In the genomic region with DNA sequence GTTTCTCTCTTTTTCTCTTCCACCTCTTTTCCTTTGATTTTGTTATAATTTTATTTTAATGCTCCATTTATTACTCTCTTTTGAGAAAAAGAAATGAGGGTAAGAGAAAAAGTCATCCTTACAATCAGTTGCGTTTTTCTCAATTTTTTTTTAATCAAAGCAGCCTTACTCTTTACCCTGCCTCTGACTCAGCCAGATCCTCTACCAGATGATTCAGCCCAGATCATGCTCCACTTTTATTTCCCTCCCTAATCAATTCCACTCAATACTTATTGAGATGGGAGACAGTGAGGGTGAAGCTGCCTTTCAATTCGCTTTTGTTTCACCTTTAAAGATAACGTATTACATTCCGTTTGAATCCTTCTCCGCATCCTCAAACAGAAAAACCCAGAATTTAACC, we compare ENCODE assay signal across 32 cellular contexts.
"Had no signal": no experiment of that assay in that cellular context is flagged by ENCODE, and none has a peak within 500 bp of the region (broad histone marks: within the 10 kb centered on the region; RNA-seq: fewer than 3 reads in every experiment).

No MANE protein-coding gene starts in this region.

- H3K27me3 Mint-ChIP-seq: activated CD4-positive, alpha-beta memory T cell treated with anti-CD3 and anti-CD28 coated beads, Interleukin-2, amount 10 ng/mL, durations not matched to agents 7 days and 5 days; activated CD4-positive, alpha-beta T cell treated with anti-CD3 and anti-CD28 coated beads for 36 hours; activated CD4-positive, alpha-beta T cell treated with anti-CD3 and anti-CD28 coated beads, Interleukin-2, amount 10 ng/mL, durations not matched to agents 24 days and 14 days; activated naive CD4-positive, alpha-beta T cell treated with anti-CD3 and anti-CD28 coated beads, Interleukin-2, amount 10 ng/mL, durations not matched to agents 7 days and 5 days; activated T-cell treated with anti-CD3 and anti-CD28 coated beads, Interleukin-2, amount 50 U/mL, for 24 hours; central memory CD8-positive, alpha-beta T cell; dendritic cell treated with granulocyte-macrophage colony-stimulating factor and Interleukin-4, amounts not matched to agents 40 ng/mL and 50 ng/mL, for 4 days; effector memory CD8-positive, alpha-beta T cell had no signal

- H2AFZ ChIP-seq: hepatocyte had no signal

- H3K27ac Mint-ChIP-seq: activated CD4-positive, alpha-beta memory T cell treated with anti-CD3 and anti-CD28 coated beads, Interleukin-2, amount 10 ng/mL, durations not matched to agents 7 days and 5 days; activated CD4-positive, alpha-beta T cell treated with anti-CD3 and anti-CD28 coated beads for 36 hours; activated CD4-positive, alpha-beta T cell treated with anti-CD3 and anti-CD28 coated beads, Interleukin-2, amount 10 ng/mL, durations not matched to agents 24 days and 14 days; activated naive CD4-positive, alpha-beta T cell treated with anti-CD3 and anti-CD28 coated beads, Interleukin-2, amount 10 ng/mL, durations not matched to agents 7 days and 5 days; activated naive CD4-positive, alpha-beta T cell treated with anti-CD3 and anti-CD28 coated beads, Interleukin-2, amount 50 U/mL, for 72 hours; activated naive CD8-positive, alpha-beta T cell treated with anti-CD3 and anti-CD28 coated beads, Interleukin-2, amount 10 ng/mL, durations not matched to agents 7 days and 5 days; activated T-cell treated with anti-CD3 and anti-CD28 coated beads, Interleukin-2, amount 50 U/mL, for 24 hours; activated T-cell treated with anti-CD3 and anti-CD28 coated beads, Interleukin-2, amount 50 U/mL, for 72 hours; dendritic cell treated with granulocyte-macrophage colony-stimulating factor and Interleukin-4, amounts not matched to agents 40 ng/mL and 50 ng/mL, for 4 days; effector memory CD8-positive, alpha-beta T cell; T-helper 17 cell; T-helper 2 cell treated with Interferon-gamma antibody and Interleukin-4, amounts not matched to agents 5 μg/mL and 100 μg/mL, for 36 hours had no signal

- H3K27ac ChIP-seq: brain microvascular endothelial cell, coronary artery, dorsolateral prefrontal cortex, esophagus muscularis mucosa, heart left ventricle, hepatocyte had no signal

- H3K4me3 ChIP-seq: coronary artery, dorsolateral prefrontal cortex, esophagus muscularis mucosa, heart left ventricle, hepatocyte had no signal

- H3K79me2 ChIP-seq: hepatocyte had no signal

- H3K9me3 ChIP-seq: esophagus muscularis mucosa, heart left ventricle had no signal

- H3K4me1 Mint-ChIP-seq: activated CD4-positive, alpha-beta memory T cell treated with anti-CD3 and anti-CD28 coated beads, Interleukin-2, amount 10 ng/mL, durations not matched to agents 7 days and 5 days; activated CD4-positive, alpha-beta T cell treated with anti-CD3 and anti-CD28 coated beads for 36 hours; activated CD4-positive, alpha-beta T cell treated with anti-CD3 and anti-CD28 coated beads, Interleukin-2, amount 10 ng/mL, durations not matched to agents 24 days and 14 days; activated naive CD4-positive, alpha-beta T cell treated with anti-CD3 and anti-CD28 coated beads, Interleukin-2, amount 10 ng/mL, durations not matched to agents 7 days and 5 days; activated naive CD8-positive, alpha-beta T cell treated with anti-CD3 and anti-CD28 coated beads, Interleukin-2, amount 10 ng/mL, durations not matched to agents 7 days and 5 days; central memory CD8-positive, alpha-beta T cell; T-helper 17 cell had no signal

- H3K4me2 ChIP-seq: hepatocyte had no signal

- H3K36me3 ChIP-seq: brain microvascular endothelial cell, esophagus muscularis mucosa, heart left ventricle had no signal

- H3K27me3 ChIP-seq: brain microvascular endothelial cell, dorsolateral prefrontal cortex, esophagus muscularis mucosa, heart left ventricle, hepatocyte had no signal

- ATAC-seq: activated CD4-positive, alpha-beta T cell treated with anti-CD3 and anti-CD28 coated beads for 36 hours; activated naive CD4-positive, alpha-beta T cell treated with anti-CD3 and anti-CD28 coated beads, Interleukin-2, amount 50 U/mL, for 72 hours; activated T-cell treated with anti-CD3 and anti-CD28 coated beads, Interleukin-2, amount 50 U/mL, for 72 hours; effector memory CD8-positive, alpha-beta T cell; heart left ventricle; T-helper 17 cell had no signal

- H3K4me1 ChIP-seq: esophagus muscularis mucosa, heart left ventricle had no signal

- DNase-seq: activated CD4-positive, alpha-beta memory T cell treated with anti-CD3 and anti-CD28 coated beads, Interleukin-2, amount 10 ng/mL, durations not matched to agents 7 days and 5 days; activated CD4-positive, alpha-beta T cell treated with anti-CD3 and anti-CD28 coated beads for 36 hours; activated CD4-positive, alpha-beta T cell treated with anti-CD3 and anti-CD28 coated beads, Interleukin-2, amount 10 ng/mL, durations not matched to agents 24 days and 14 days; activated CD4-positive, CD25-positive, alpha-beta regulatory T cell; activated CD4-positive, CD25-positive, alpha-beta regulatory T cell treated with anti-CD3 and anti-CD28 coated beads, Interleukin-2, amount 50 U/mL, for 72 hours; activated CD8-positive, alpha-beta memory T cell treated with anti-CD3 and anti-CD28 coated beads, Interleukin-2, amount 50 U/mL, for 48 hours; activated gamma-delta T cell; activated naive CD4-positive, alpha-beta T cell; activated naive CD4-positive, alpha-beta T cell treated with anti-CD3 and anti-CD28 coated beads, Interleukin-2, amount 10 ng/mL, durations not matched to agents 7 days and 5 days; activated naive CD8-positive, alpha-beta T cell treated with anti-CD3 and anti-CD28 coated beads, Interleukin-2, amount 10 ng/mL, durations not matched to agents 7 days and 5 days; activated T-cell treated with anti-CD3 and anti-CD28 coated beads for 4 hours; activated T-cell treated with anti-CD3 and anti-CD28 coated beads, Interleukin-2, amount 50 U/mL, for 24 hours; activated T-cell treated with anti-CD3 and anti-CD28 coated beads, Interleukin-2, amount 50 U/mL, for 72 hours; amniotic stem cell; anterior cingulate cortex; brain microvascular endothelial cell; dorsolateral prefrontal cortex; effector CD4-positive, alpha-beta T cell; effector memory CD8-positive, alpha-beta T cell; erythroblast; glutamatergic neuron; heart left ventricle; T-helper 1 cell; T-helper 17 cell; T1000 had no signal

- H3K4me3 Mint-ChIP-seq: activated CD4-positive, alpha-beta memory T cell treated with anti-CD3 and anti-CD28 coated beads, Interleukin-2, amount 10 ng/mL, durations not matched to agents 7 days and 5 days; activated CD4-positive, alpha-beta T cell treated with anti-CD3 and anti-CD28 coated beads for 36 hours; activated CD4-positive, alpha-beta T cell treated with anti-CD3 and anti-CD28 coated beads, Interleukin-2, amount 10 ng/mL, durations not matched to agents 24 days and 14 days; activated naive CD4-positive, alpha-beta T cell treated with anti-CD3 and anti-CD28 coated beads, Interleukin-2, amount 10 ng/mL, durations not matched to agents 7 days and 5 days; activated naive CD8-positive, alpha-beta T cell treated with anti-CD3 and anti-CD28 coated beads, Interleukin-2, amount 10 ng/mL, durations not matched to agents 7 days and 5 days; activated T-cell treated with anti-CD3 and anti-CD28 coated beads, Interleukin-2, amount 50 U/mL, for 24 hours; activated T-cell treated with anti-CD3 and anti-CD28 coated beads, Interleukin-2, amount 50 U/mL, for 72 hours; central memory CD8-positive, alpha-beta T cell; dendritic cell treated with granulocyte-macrophage colony-stimulating factor and Interleukin-4, amounts not matched to agents 40 ng/mL and 50 ng/mL, for 4 days; effector memory CD8-positive, alpha-beta T cell; T-helper 17 cell; T-helper 2 cell treated with Interferon-gamma antibody and Interleukin-4, amounts not matched to agents 5 μg/mL and 100 μg/mL, for 36 hours had no signal

- H3K36me3 Mint-ChIP-seq: activated naive CD4-positive, alpha-beta T cell treated with anti-CD3 and anti-CD28 coated beads, Interleukin-2, amount 10 ng/mL, durations not matched to agents 7 days and 5 days; activated naive CD4-positive, alpha-beta T cell treated with anti-CD3 and anti-CD28 coated beads, Interleukin-2, amount 50 U/mL, for 72 hours; activated naive CD8-positive, alpha-beta T cell treated with anti-CD3 and anti-CD28 coated beads, Interleukin-2, amount 10 ng/mL, durations not matched to agents 7 days and 5 days had no signal

- H3K9me3 Mint-ChIP-seq: activated CD4-positive, alpha-beta memory T cell treated with anti-CD3 and anti-CD28 coated beads, Interleukin-2, amount 10 ng/mL, durations not matched to agents 7 days and 5 days; activated CD4-positive, alpha-beta T cell treated with anti-CD3 and anti-CD28 coated beads, Interleukin-2, amount 10 ng/mL, durations not matched to agents 24 days and 14 days; activated naive CD4-positive, alpha-beta T cell treated with anti-CD3 and anti-CD28 coated beads, Interleukin-2, amount 10 ng/mL, durations not matched to agents 7 days and 5 days; activated naive CD8-positive, alpha-beta T cell treated with anti-CD3 and anti-CD28 coated beads, Interleukin-2, amount 10 ng/mL, durations not matched to agents 7 days and 5 days; dendritic cell treated with granulocyte-macrophage colony-stimulating factor and Interleukin-4, amounts not matched to agents 40 ng/mL and 50 ng/mL, for 4 days; T-helper 2 cell treated with Interferon-gamma antibody and Interleukin-4, amounts not matched to agents 5 μg/mL and 100 μg/mL, for 36 hours had no signal
